In genomic region chr3:149235599-149236424, GRCh38 we compare ENCODE assay signal across 19 cellular contexts. TPM values are rescaled to one million over a fixed set of nuclear protein-coding genes. Genes with fewer than 3 reads are reported as not detected.
"Had no signal": no experiment of that assay in that cellular context is flagged by ENCODE, and none has a peak within 500 bp of the region (broad histone marks: within the 10 kb centered on the region; RNA-seq: fewer than 3 reads in every experiment).

No MANE protein-coding gene starts in this region.

- H3K27ac ChIP-seq: colonic mucosa, left lung, prostate gland, upper lobe of left lung had no signal

- H3K4me3 ChIP-seq: colonic mucosa, left lung, prostate gland, smooth muscle cell, upper lobe of left lung had no signal

- H3K27me3 ChIP-seq: colonic mucosa, left lung, upper lobe of left lung had no signal

- ATAC-seq: activated CD8-positive, alpha-beta T cell treated with anti-CD3 and anti-CD28 coated beads for 36 hours; activated T-cell treated with anti-CD3 and anti-CD28 coated beads, Interleukin-2, amount 50 U/mL, for 72 hours; esophagus mucosa; left lung; natural killer cell; stimulated activated naive CD8-positive, alpha-beta T cell treated with anti-CD3 and anti-CD28 coated beads, Interleukin-15, Interleukin-2, amounts not matched to agents 100 U/mL and 50 U/mL, for 24 hours had no signal

- H3K9me3 ChIP-seq: colonic mucosa, left lung, prostate gland, upper lobe of left lung had no signal

- H3K36me3 ChIP-seq: colonic mucosa, left lung, prostate gland, upper lobe of left lung had no signal

- H3K4me1 ChIP-seq: colonic mucosa, prostate gland, upper lobe of left lung had no signal

- DNase-seq: activated B cell treated with CpG ODN at 0.5 μM for 24 hours; activated CD4-positive, alpha-beta T cell treated with anti-CD3 and anti-CD28 coated beads for 48 hours; activated CD8-positive, alpha-beta T cell treated with anti-CD3 and anti-CD28 coated beads for 36 hours; activated gamma-delta T cell; activated T-cell treated with anti-CD3 and anti-CD28 coated beads, Interleukin-2, amount 50 U/mL, for 72 hours; amniotic stem cell; central memory CD4-positive, alpha-beta T cell; colonic mucosa; left lung; natural killer cell; right cardiac atrium; stimulated activated CD4-positive, alpha-beta T cell treated with anti-CD3 and anti-CD28 coated beads, Interleukin-4, amount 100 ng/mL, for 4 hours; stimulated activated CD8-positive, alpha-beta memory T cell treated with anti-CD3 and anti-CD28 coated beads, Interleukin-4, amount 100 ng/mL, for 48 hours; stimulated activated naive CD8-positive, alpha-beta T cell treated with anti-CD3 and anti-CD28 coated beads, Interleukin-15, Interleukin-2, amounts not matched to agents 100 U/mL and 50 U/mL, for 24 hours; T-helper 2 cell; upper lobe of left lung had no signal

RNA-seq across cellular contexts. Expression of gene CP, which starts 14.2 kb away (rescaled TPM):
- total RNA-seq: activated B cell treated with CpG ODN at 0.5 μM for 24 hours; activated CD8-positive, alpha-beta T cell treated with anti-CD3 and anti-CD28 coated beads for 36 hours; activated T-cell treated with anti-CD3 and anti-CD28 coated beads, Interleukin-2, amount 50 U/mL, for 72 hours; natural killer cell had no signal
